Comparison of ENCODE assay signal across 8 cellular contexts in genomic region chr10:43647576-43647975, GRCh38. TPM values are rescaled to one million over a fixed set of nuclear protein-coding genes. Genes with fewer than 3 reads are reported as not detected.
A peak's percentile ranks its signal among the peaks of the same experiment; 100 is the strongest.
DNase-seq lines count a peak whose midpoint lies in the region; ATAC-seq and TF ChIP-seq lines count a peak whose summit lies in the region.

No MANE protein-coding gene starts in this region.

- H3K36me3 ChIP-seq in neural cell (ENCODE audit: insufficient read depth, low read length) (peaks cover 39% of the 10 kb centered on the region), mucosa of descending colon (ENCODE audit: low read depth) (peaks cover 12% of the 10 kb centered on the region)

- H3K79me2 ChIP-seq in neural cell (replicated peaks; ENCODE audit: insufficient read depth, low read length), result peaks cover 4% of the 10 kb centered on the region

- H3K9ac ChIP-seq in neural cell (ENCODE audit: low read length), result no peak overlapping the region

- H3K9me3 Mint-ChIP-seq in CD14-positive monocyte, result peaks cover 23 to 49% (median 42%) of the 10 kb centered on the region in 7 donors

- H3K4me2 ChIP-seq in neural cell (ENCODE audit: low read length), result peak overlapping the region; percentile 27

- H3K4me1 Mint-ChIP-seq in CD14-positive monocyte, result peaks cover 14% of the 10 kb centered on the region

- DNase-seq in CD14-positive monocyte (ENCODE audit: low spot score), result no peak
- no peak for DNase-seq in LNCaP clone FGC (ENCODE audit: low read depth)
- DNase-seq in dorsolateral prefrontal cortex, result no peak
- no peak for DNase-seq in NCI-H2227 treated with DMSO at 0.1 percent for 48 hours (lab: John Stamatoyannopoulos, UW)
- no peak for DNase-seq in posterior vena cava (ENCODE audit: low spot score)
- DNase-seq in NCI-H2029 treated with DMSO at 0.1 percent for 48 hours (lab: John Stamatoyannopoulos, UW), result no peak
- DNase-seq in mucosa of descending colon, result no peak

- no peak for ATAC-seq in mucosa of descending colon

- no peaks in the 10 kb centered on the region for H3K4me1 ChIP-seq in mucosa of descending colon (ENCODE audit: low read depth)

- peaks cover 5 to 10% (median 5%) of the 10 kb centered on the region in 3 donors for H3K27me3 Mint-ChIP-seq in CD14-positive monocyte (ENCODE audit: low read depth in 3 of 3)

- no peaks in the 10 kb centered on the region for H4K20me1 ChIP-seq in neural cell (ENCODE audit: insufficient read depth)

- H3K4me3 ChIP-seq in LNCaP clone FGC (ENCODE audit: low read depth, low read length) (peak overlapping the region; percentile 61), dorsolateral prefrontal cortex (peak overlapping the region in 55 of 59 donors; percentile 66 to 99 (median 89)), neural cell (ENCODE audit: low read length) (peak overlapping the region; percentile 80), mucosa of descending colon (no peak overlapping the region)

- peak overlapping the region; percentile 93 to 96 for H3K4me3 Mint-ChIP-seq in CD14-positive monocyte

- H3K27me3 ChIP-seq in dorsolateral prefrontal cortex (no peaks in the 10 kb centered on the region), neural cell (ENCODE audit: insufficient read depth, low read depth, low read length) (no peaks in the 10 kb centered on the region)

- H3F3A ChIP-seq in neural cell (ENCODE audit: insufficient read depth, low read length, poor library complexity, severe bottlenecking), result no peaks in the 10 kb centered on the region

- no peak for TF ChIP-seq RAD21 in neural cell (conservative IDR thresholded peaks at IDR 0.05)

- H2AFZ ChIP-seq in neural cell (ENCODE audit: low read depth, low read length), result peak overlapping the region; percentile 87

- peaks cover 31 to 36% of the 10 kb centered on the region in 2 donors for H3K36me3 Mint-ChIP-seq in CD14-positive monocyte

- no peak for TF ChIP-seq EP300 in neural cell (conservative IDR thresholded peaks at IDR 0.05; ENCODE audit: poor library complexity, severe bottlenecking)

- H3K27ac Mint-ChIP-seq in CD14-positive monocyte, result no peak overlapping the region

- peak overlapping the region in 4 of 59 donors; percentile 86 to 93 (median 90) for H3K27ac ChIP-seq in dorsolateral prefrontal cortex
- no peak overlapping the region for H3K27ac ChIP-seq in neural cell (ENCODE audit: low read length)

- intact Hi-C loops in CD14-positive monocyte (cut with micrococcal nuclease) (loop anchor here (10.0 kb wide), 1 partner anchor 1093 kb away; no protein-coding TSS in a partner anchor), dorsolateral prefrontal cortex (cut with DNase I) (loop anchor here (5.0 kb wide), 2 partner anchors 40 to 1095 kb away; partner anchors contain the start of gene ZNF485 (in 1 of the 2)), posterior vena cava (cut with DNase I) (no loop called here), mucosa of descending colon (cut with DNase I, micrococcal nuclease) (no loop called here)

- H3K9me2 ChIP-seq in neural cell (ENCODE audit: insufficient read depth, low read length), result no peaks in the 10 kb centered on the region

- peaks cover 36% of the 10 kb centered on the region for H3K9me3 ChIP-seq in neural cell (ENCODE audit: low read length)
- H3K9me3 ChIP-seq in mucosa of descending colon, result peaks cover 47% of the 10 kb centered on the region

- TF ChIP-seq CTCF in CD14-positive monocyte (IDR thresholded peaks at IDR 0.05) (no peak), LNCaP clone FGC (IDR thresholded peaks at IDR 0.05; ENCODE audit: control insufficient read depth, extremely low read depth, insufficient read depth) (no peak), dorsolateral prefrontal cortex (IDR thresholded peaks at IDR 0.05 in 54 of 56, conservative IDR thresholded peaks at IDR 0.05 in 2 of 56; ENCODE audit: low read depth in 1 of 56, partially characterized antibody in 56 of 56) (no peak), neural cell (IDR thresholded peaks at IDR 0.05; ENCODE audit: poor library complexity, severe bottlenecking) (no peak), mucosa of descending colon (IDR thresholded peaks at IDR 0.05) (no peak)

TF ChIP-seq in neural cell, 6 proteins besides CTCF, POLR2A, EP300 and RAD21:
- TF ChIP-seq MXI1 (conservative IDR thresholded peaks at IDR 0.05; ENCODE audit: poor library complexity, severe bottlenecking) (no peak), TAF1 (IDR thresholded peaks at IDR 0.05; ENCODE audit: low read depth) (no peak), REST (IDR thresholded peaks at IDR 0.05; ENCODE audit: borderline replicate concordance) (no peak), POLR2AphosphoS5 (IDR thresholded peaks at IDR 0.05) (no peak), SMC3 (conservative IDR thresholded peaks at IDR 0.05; ENCODE audit: poor library complexity) (no peak)

RNA-seq across cellular contexts. Expression of gene ZNF32, which starts 1.1 kb away (rescaled TPM):
- polyA plus RNA-seq in CD14-positive monocyte, result 10 to 100 TPM; 33.0 to 33.6 TPM
- 10 to 100 TPM; 30.7 to 64.7 (median 43.9) TPM for total RNA-seq in dorsolateral prefrontal cortex
- 162 and 175 TPM in 2 replicates for polyA plus RNA-seq in neural cell
- polyA minus RNA-seq in neural cell, result 47.2 and 51.2 TPM in 2 replicates
- total RNA-seq in posterior vena cava, result 10 to 100 TPM; 27.5 to 30.2 TPM
- 10 to 100 TPM; 10.6 to 46.5 (median 14.8) TPM for total RNA-seq in mucosa of descending colon

RNA-seq across cellular contexts. Expression of gene ZNF485, which starts 41.3 kb away (rescaled TPM):
- under 1 TPM; 0.19 to 0.27 TPM for polyA plus RNA-seq in CD14-positive monocyte
- 1 to 10 TPM; 2.6 to 9.9 (median 5.5) TPM for total RNA-seq in dorsolateral prefrontal cortex
- 2.0 and 3.5 TPM in 2 replicates for polyA plus RNA-seq in neural cell
- polyA minus RNA-seq in neural cell, result 9.3 and 10.8 TPM in 2 replicates
- 1 to 10 TPM; 2.7 to 2.9 TPM for total RNA-seq in posterior vena cava
- total RNA-seq in mucosa of descending colon, result 1 to 10 TPM; 2.4 to 5.8 (median 4.3) TPM

Comparison
In these comparisons a context has a peak if more than half of its experiments do, and no peak if none do; other contexts are left out.
1. intact Hi-C loops: an anchor here in CD14-positive monocyte (10.0 kb wide) and dorsolateral prefrontal cortex (5.0 kb wide); none called in posterior vena cava and mucosa of descending colon.